Comparison of ENCODE assay signal across 10 cellular contexts in the genomic region with DNA sequence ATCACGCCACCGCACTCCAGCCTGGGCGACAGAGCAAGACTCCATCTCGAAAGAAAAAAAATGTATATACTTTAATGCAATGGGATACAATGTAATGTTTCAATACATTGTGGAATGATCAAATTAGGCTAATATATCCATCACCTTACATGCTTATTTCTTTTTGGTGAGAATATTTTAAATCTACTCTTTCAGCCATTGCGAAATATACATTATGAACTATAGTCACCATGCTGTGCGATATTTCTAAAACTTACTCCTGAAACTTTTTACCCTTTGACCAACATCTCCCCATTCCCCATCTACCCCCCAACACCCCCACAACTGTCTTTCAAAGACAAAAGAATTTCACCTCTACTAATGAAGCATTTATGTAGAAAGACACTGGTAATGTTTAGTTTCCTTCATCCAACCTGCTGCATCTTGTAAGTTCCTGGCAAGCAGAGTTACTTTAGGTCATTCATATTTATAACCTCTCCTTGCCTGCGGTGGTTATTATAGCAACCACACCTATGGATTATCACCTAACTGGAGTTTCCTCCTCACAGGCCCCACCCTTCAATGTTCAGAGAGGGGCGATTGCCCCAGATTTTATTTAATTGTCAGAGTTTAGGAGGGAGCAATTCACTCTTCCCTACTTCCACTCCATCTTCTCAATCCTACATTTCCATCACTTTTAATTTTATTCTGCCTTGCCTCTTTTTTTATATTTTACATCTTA. TPM values are rescaled to one million over a fixed set of nuclear protein-coding genes. Genes with fewer than 3 reads are reported as not detected.
A peak's percentile ranks its signal among the peaks of the same experiment; 100 is the strongest.
DNase-seq lines count a peak whose midpoint lies in the region; ATAC-seq and TF ChIP-seq lines count a peak whose summit lies in the region.
"Had no signal": no experiment of that assay in that cellular context is flagged by ENCODE, and none has a peak within 500 bp of the region (broad histone marks: within the 10 kb centered on the region; RNA-seq: fewer than 3 reads in every experiment).

No MANE protein-coding gene starts in this region.

- no peak for DNase-seq in T-helper 1 cell
- DNase-seq in WTC11 (ENCODE audit: low spot score), result no peak
- DNase-seq in stimulated activated CD4-positive, alpha-beta T cell treated with anti-CD3 and anti-CD28 coated beads, Interleukin-12 subunit alpha, Interleukin-12 subunit beta, amount 100 ng/mL, for 4 hours, result no peak
- DNase-seq in GM19240 (ENCODE audit: insufficient read length, low spot score), result no peak

- no peaks in the 10 kb centered on the region for H3K4me1 ChIP-seq in iPS-15b (ENCODE audit: control insufficient read depth, insufficient read depth, low read length)
- H3K4me1 ChIP-seq in stomach smooth muscle (ENCODE audit: control insufficient read depth, insufficient read depth, low read length), result peaks cover 6% of the 10 kb centered on the region

- peaks cover 4% of the 10 kb centered on the region for H3K36me3 Mint-ChIP-seq in T-helper 1 cell treated with Interleukin-12 subunit alpha and Interleukin-12 subunit beta and Interleukin-4 antibody, amounts not matched to agents 30 μg/mL and 1 μg/mL, for 36 hours (ENCODE audit: low read depth)
- H3K36me3 Mint-ChIP-seq in WTC11, result no peaks in the 10 kb centered on the region

- peak overlapping the region; percentile 98 for H3K27ac Mint-ChIP-seq in T-helper 1 cell treated with Interleukin-12 subunit alpha and Interleukin-12 subunit beta and Interleukin-4 antibody, amounts not matched to agents 30 μg/mL and 1 μg/mL, for 36 hours
- H3K27ac Mint-ChIP-seq in WTC11, result no peak overlapping the region

- POLR2A ChIA-PET in WTC11 (lab: Charles Lee), result interaction anchor here (1.3 to 1.9 kb wide), 3 partner anchors 10 to 152 kb away, joined by 5 to 12 read pairs (median 11); a partner anchor contains a TSS

- no peaks in the 10 kb centered on the region for H3K9me3 Mint-ChIP-seq in T-helper 1 cell treated with Interleukin-12 subunit alpha and Interleukin-12 subunit beta and Interleukin-4 antibody, amounts not matched to agents 30 μg/mL and 1 μg/mL, for 36 hours
- no peaks in the 10 kb centered on the region for H3K9me3 Mint-ChIP-seq in WTC11

- peaks cover 15% of the 10 kb centered on the region for H3K4me1 Mint-ChIP-seq in T-helper 1 cell treated with Interleukin-12 subunit alpha and Interleukin-12 subunit beta and Interleukin-4 antibody, amounts not matched to agents 30 μg/mL and 1 μg/mL, for 36 hours (ENCODE audit: low read depth)
- peaks cover 17% of the 10 kb centered on the region for H3K4me1 Mint-ChIP-seq in WTC11

- peaks cover 11% of the 10 kb centered on the region for H3K27me3 Mint-ChIP-seq in T-helper 1 cell treated with Interleukin-12 subunit alpha and Interleukin-12 subunit beta and Interleukin-4 antibody, amounts not matched to agents 30 μg/mL and 1 μg/mL, for 36 hours (ENCODE audit: low read depth)
- no peaks in the 10 kb centered on the region for H3K27me3 Mint-ChIP-seq in WTC11 (ENCODE audit: low read depth)

- ATAC-seq in WTC11 (no peak), GM21423 (IDR thresholded peaks at IDR 0.05; ENCODE audit: unreplicated experiment) (no peak)

- H3K4me3 ChIP-seq in iPS-15b (ENCODE audit: low read depth, low read length) (peak overlapping the region; percentile 67), stomach smooth muscle (ENCODE audit: low read length in 2 of 2) (peak overlapping the region; percentile 78 to 92)

- no peak for TF ChIP-seq CTCF in WTC11 (IDR thresholded peaks at IDR 0.05)

- H3K9me3 ChIP-seq in iPS-15b (ENCODE audit: control insufficient read depth, insufficient read depth, low read length), result no peaks in the 10 kb centered on the region
- no peaks in the 10 kb centered on the region for H3K9me3 ChIP-seq in stomach smooth muscle (ENCODE audit: control insufficient read depth in 2 of 2, low read length in 2 of 2)

- peak overlapping the region; percentile 95 for H3K4me3 Mint-ChIP-seq in T-helper 1 cell treated with Interleukin-12 subunit alpha and Interleukin-12 subunit beta and Interleukin-4 antibody, amounts not matched to agents 30 μg/mL and 1 μg/mL, for 36 hours
- H3K4me3 Mint-ChIP-seq in WTC11, result peak overlapping the region; percentile 85

- CTCF ChIA-PET in WTC11 (lab: Charles Lee), result interaction anchor here (1.1 to 1.6 kb wide), 3 partner anchors 58 to 152 kb away, joined by 3 to 5 read pairs (median 4); a partner anchor contains a TSS

- no peak overlapping the region for H3K9ac ChIP-seq in iPS-15b (ENCODE audit: low read depth, low read length)
- peak overlapping the region; percentile 89 to 90 for H3K9ac ChIP-seq in stomach smooth muscle (ENCODE audit: low read length in 2 of 2)

- H3K27me3 ChIP-seq in iPS-15b (ENCODE audit: control insufficient read depth, insufficient read depth, low read length) (no peaks in the 10 kb centered on the region), stomach smooth muscle (ENCODE audit: control insufficient read depth in 1 of 2, insufficient read depth in 2 of 2, low read length in 2 of 2) (no peaks in the 10 kb centered on the region)

- peak overlapping the region; percentile 80 for H3K27ac ChIP-seq in stomach smooth muscle (ENCODE audit: low read length)

- H3K36me3 ChIP-seq in iPS-15b (ENCODE audit: control insufficient read depth, insufficient read depth, low read length) (no peaks in the 10 kb centered on the region), stomach smooth muscle (ENCODE audit: control insufficient read depth in 2 of 2, insufficient read depth in 2 of 2, low read length in 2 of 2) (no peaks in the 10 kb centered on the region)

TF ChIP-seq in WTC11, 78 proteins besides CTCF, POLR2A, EP300 and RAD21:
- TF ChIP-seq, protein P1, sequence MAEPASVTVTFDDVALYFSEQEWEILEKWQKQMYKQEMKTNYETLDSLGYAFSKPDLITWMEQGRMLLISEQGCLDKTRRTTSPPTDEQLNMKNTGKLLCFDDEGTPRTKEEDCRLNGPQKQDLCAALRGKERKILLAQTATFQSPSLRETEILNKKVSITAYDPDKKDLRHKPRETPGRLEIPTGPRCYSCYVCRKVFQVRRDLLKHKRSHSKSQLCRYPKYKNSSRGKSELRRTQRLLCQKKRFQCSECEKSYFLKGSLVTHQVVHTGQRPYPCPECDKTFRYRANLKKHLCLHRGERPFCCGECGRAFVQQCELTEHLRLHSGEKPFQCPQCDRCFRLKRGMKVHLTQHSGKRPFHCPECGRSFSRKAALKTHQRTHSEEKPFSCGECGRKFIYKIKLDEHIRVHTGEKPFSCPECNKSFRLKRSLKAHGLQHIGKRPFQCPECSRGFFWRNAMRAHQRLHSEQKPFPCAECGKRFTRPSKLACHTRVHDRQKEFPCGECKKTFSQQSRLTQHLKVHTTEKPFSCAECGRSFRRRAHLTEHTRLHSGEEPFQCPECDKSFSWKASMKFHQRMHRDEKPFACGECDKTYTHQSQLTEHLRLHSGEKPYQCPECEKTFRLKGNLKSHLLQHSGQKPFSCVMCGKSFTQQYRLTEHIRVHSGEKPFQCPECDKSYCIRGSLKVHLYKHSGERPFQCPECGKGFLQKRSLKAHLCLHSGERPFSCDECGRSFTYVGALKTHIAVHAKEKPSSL (CRISPR knock-in tag; conservative IDR thresholded peaks at IDR 0.05), result no peak
- TF ChIP-seq HMGA2 (CRISPR knock-in tag; IDR thresholded peaks at IDR 0.05), result no peak
- no peak for TF ChIP-seq NFATC4 (CRISPR knock-in tag; IDR thresholded peaks at IDR 0.05)
- no peak for TF ChIP-seq ZNF671 (CRISPR knock-in tag; IDR thresholded peaks at IDR 0.05)
- TF ChIP-seq NR3C1 (CRISPR knock-in tag; conservative IDR thresholded peaks at IDR 0.05; ENCODE audit: low read depth), result no peak
- TF ChIP-seq, protein P2, sequence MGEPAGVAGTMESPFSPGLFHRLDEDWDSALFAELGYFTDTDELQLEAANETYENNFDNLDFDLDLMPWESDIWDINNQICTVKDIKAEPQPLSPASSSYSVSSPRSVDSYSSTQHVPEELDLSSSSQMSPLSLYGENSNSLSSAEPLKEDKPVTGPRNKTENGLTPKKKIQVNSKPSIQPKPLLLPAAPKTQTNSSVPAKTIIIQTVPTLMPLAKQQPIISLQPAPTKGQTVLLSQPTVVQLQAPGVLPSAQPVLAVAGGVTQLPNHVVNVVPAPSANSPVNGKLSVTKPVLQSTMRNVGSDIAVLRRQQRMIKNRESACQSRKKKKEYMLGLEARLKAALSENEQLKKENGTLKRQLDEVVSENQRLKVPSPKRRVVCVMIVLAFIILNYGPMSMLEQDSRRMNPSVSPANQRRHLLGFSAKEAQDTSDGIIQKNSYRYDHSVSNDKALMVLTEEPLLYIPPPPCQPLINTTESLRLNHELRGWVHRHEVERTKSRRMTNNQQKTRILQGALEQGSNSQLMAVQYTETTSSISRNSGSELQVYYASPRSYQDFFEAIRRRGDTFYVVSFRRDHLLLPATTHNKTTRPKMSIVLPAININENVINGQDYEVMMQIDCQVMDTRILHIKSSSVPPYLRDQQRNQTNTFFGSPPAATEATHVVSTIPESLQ (CRISPR knock-in tag; IDR thresholded peaks at IDR 0.05), result no peak
- TF ChIP-seq, protein P3, sequence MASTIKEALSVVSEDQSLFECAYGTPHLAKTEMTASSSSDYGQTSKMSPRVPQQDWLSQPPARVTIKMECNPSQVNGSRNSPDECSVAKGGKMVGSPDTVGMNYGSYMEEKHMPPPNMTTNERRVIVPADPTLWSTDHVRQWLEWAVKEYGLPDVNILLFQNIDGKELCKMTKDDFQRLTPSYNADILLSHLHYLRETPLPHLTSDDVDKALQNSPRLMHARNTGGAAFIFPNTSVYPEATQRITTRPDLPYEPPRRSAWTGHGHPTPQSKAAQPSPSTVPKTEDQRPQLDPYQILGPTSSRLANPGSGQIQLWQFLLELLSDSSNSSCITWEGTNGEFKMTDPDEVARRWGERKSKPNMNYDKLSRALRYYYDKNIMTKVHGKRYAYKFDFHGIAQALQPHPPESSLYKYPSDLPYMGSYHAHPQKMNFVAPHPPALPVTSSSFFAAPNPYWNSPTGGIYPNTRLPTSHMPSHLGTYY (CRISPR knock-in tag; IDR thresholded peaks at IDR 0.05), result no peak
- no peak for TF ChIP-seq IRF2 (CRISPR knock-in tag; IDR thresholded peaks at IDR 0.05; ENCODE audit: borderline replicate concordance, low read depth)
- no peak for TF ChIP-seq NR1H2 (CRISPR knock-in tag; IDR thresholded peaks at IDR 0.05)
- TF ChIP-seq SP1 (CRISPR knock-in tag; conservative IDR thresholded peaks at IDR 0.05), result no peak

RNA-seq across cellular contexts. Expression of a gene that starts 1.2 kb away (rescaled TPM):
- 51.9 to 57.0 TPM (median 53.5 TPM) in 3 replicates for total RNA-seq in WTC11 (2021)

RNA-seq across cellular contexts. Expression of a gene that starts 57.9 kb away (rescaled TPM):
- 0.71 to 2.1 TPM (median 1.1 TPM) in 3 replicates for total RNA-seq in WTC11 (2021)
- total RNA-seq: Daoy, M059J had no signal
